ENCODE assay signal across 1 cellular context in the genomic region with DNA sequence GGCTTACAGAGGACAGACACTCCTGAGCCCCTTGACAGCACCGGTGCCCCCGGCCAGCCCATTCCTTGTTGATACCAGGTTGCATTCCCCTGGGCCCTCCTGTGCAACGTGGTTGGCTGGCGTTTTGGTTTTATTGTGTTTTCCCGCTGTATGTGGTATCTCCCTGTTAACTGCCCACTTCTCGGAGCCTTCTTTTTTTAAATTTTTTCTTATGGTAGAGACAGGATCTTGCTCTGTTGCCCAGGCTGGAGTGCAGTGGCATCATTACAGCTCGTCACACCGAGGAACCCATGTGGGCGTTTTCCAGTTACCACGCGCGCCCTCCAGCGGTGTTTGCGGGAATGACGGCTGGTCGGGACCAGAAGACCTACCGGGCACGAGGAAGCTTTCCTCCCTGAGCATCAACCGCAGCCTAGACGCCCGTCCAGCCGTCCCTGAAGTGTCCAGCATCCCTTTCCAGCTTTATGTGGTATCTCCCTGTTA.
TF ChIP-seq lines count a peak whose summit lies in the region.

No MANE protein-coding gene starts in this region.

TF ChIP-seq in HEK293, 187 proteins besides CTCF, POLR2A, EP300 and RAD21 (continued from another document):
- TF ChIP-seq, protein P1, sequence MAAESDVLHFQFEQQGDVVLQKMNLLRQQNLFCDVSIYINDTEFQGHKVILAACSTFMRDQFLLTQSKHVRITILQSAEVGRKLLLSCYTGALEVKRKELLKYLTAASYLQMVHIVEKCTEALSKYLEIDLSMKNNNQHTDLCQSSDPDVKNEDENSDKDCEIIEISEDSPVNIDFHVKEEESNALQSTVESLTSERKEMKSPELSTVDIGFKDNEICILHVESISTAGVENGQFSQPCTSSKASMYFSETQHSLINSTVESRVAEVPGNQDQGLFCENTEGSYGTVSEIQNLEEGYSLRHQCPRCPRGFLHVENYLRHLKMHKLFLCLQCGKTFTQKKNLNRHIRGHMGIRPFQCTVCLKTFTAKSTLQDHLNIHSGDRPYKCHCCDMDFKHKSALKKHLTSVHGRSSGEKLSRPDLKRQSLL (tag by site-specific recombination; IDR thresholded peaks at IDR 0.05), result no peak
- TF ChIP-seq ZNF654 (tag by site-specific recombination; IDR thresholded peaks at IDR 0.05; ENCODE audit: low read depth) (peak; percentile 58), SP3 (tag by site-specific recombination; IDR thresholded peaks at IDR 0.05) (no peak), ZBTB8A (tag by site-specific recombination; IDR thresholded peaks at IDR 0.05) (peak; percentile 14; the same call in 1 of the 2 replicates), ZNF335 (tag by site-specific recombination; conservative IDR thresholded peaks at IDR 0.05) (peak; percentile 3; the same call in 1 of the 2 replicates), ZNF248 (tag by site-specific recombination; IDR thresholded peaks at IDR 0.05) (no peak)
- TF ChIP-seq, protein P2, sequence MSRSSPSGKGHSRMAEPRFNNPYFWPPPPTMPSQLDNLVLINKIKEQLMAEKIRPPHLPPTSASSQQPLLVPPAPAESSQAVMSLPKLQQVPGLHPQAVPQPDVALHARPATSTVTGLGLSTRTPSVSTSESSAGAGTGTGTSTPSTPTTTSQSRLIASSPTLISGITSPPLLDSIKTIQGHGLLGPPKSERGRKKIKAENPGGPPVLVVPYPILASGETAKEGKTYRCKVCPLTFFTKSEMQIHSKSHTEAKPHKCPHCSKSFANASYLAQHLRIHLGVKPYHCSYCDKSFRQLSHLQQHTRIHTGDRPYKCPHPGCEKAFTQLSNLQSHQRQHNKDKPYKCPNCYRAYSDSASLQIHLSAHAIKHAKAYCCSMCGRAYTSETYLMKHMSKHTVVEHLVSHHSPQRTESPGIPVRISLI (tag by site-specific recombination; IDR thresholded peaks at IDR 0.05), result no peak
